25 cellular contexts compared by ENCODE assay signal in the genomic region with DNA sequence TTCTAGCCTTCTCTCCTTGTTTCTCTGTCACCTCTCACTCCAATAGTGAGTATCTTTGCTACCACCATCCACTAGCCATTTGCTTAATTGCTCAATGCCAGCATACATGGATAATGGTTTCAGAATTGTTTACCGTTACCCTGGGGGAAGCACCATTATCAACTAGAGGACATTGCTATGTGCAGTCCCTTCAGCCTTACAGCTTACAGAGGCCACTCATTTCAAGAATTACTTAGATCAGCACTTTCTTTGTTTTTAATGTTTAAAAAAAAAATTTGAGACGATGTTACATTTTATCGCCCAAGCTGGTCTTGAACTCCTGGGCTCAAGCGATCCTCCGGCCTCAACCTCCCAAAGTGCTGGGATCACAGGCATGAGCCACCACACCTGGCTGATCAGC. TPM values are rescaled to one million over a fixed set of nuclear protein-coding genes. Genes with fewer than 3 reads are reported as not detected.
DNase-seq lines count a peak whose midpoint lies in the region; ATAC-seq, FAIRE-seq and TF ChIP-seq lines count a peak whose summit lies in the region.
"Had no signal": no experiment of that assay in that cellular context is flagged by ENCODE, and none has a peak within 500 bp of the region (broad histone marks: within the 10 kb centered on the region; RNA-seq: fewer than 3 reads in every experiment).

No MANE protein-coding gene starts in this region.

- H3K4me3 ChIP-seq in brain microvascular endothelial cell (ENCODE audit: low read depth, low read length): no peak overlapping the region
- H3K4me3 ChIP-seq: prostate gland, SJCRH30, skin epidermis, testis had no signal

- no peaks in the 10 kb centered on the region for H3K9me3 ChIP-seq in CD4-positive, alpha-beta T cell (ENCODE audit: control insufficient read depth, low read length)
- H3K9me3 ChIP-seq: prostate gland, SJCRH30, testis had no signal

- peaks cover 50% of the 10 kb centered on the region for H3K4me1 Mint-ChIP-seq in CD4-positive, alpha-beta T cell (ENCODE audit: low read depth)
- peaks cover 53% of the 10 kb centered on the region for H3K4me1 Mint-ChIP-seq in activated CD4-positive, alpha-beta memory T cell treated with anti-CD3 and anti-CD28 coated beads for 36 hours (ENCODE audit: low read depth)
- H3K4me1 Mint-ChIP-seq in immature natural killer cell: peaks cover 85 to 92% of the 10 kb centered on the region in 2 donors
- H3K4me1 Mint-ChIP-seq: nephron had no signal

- no peak for TF ChIP-seq POLR2A in GM12892 (IDR thresholded peaks at IDR 0.05; ENCODE audit: low read depth, low read length)

- no peaks in the 10 kb centered on the region for H3K27me3 ChIP-seq in CD4-positive, alpha-beta T cell (ENCODE audit: control insufficient read depth, insufficient read depth, low read length)
- H3K27me3 ChIP-seq in brain microvascular endothelial cell (replicated peaks): no peaks in the 10 kb centered on the region
- H3K27me3 ChIP-seq: SJCRH30, testis had no signal

- POLR2A ChIA-PET in CD4-positive, alpha-beta T cell (lab: Charles Lee): interaction anchor here (0.6 to 1.3 kb wide), 2 partner anchors 13 to 53 kb away, joined by 3 to 4 read pairs; no protein-coding TSS in a partner anchor
- POLR2A ChIA-PET in activated CD4-positive, alpha-beta memory T cell treated with anti-CD3 and anti-CD28 coated beads for 36 hours (lab: Charles Lee): interaction anchor here (1.3 kb wide), 1 partner anchor 8 kb away, joined by 5 read pairs; no protein-coding TSS in a partner anchor

- intact Hi-C loops in CD4-positive, alpha-beta T cell (cut with DNase I, micrococcal nuclease): no loop called here
- intact Hi-C loops in activated CD4-positive, alpha-beta memory T cell treated with anti-CD3 and anti-CD28 coated beads for 36 hours (cut with micrococcal nuclease): no loop called here

- H3K36me3 ChIP-seq in brain microvascular endothelial cell (replicated peaks): peaks cover 38% of the 10 kb centered on the region
- H3K36me3 ChIP-seq: prostate gland had no signal

- no peaks in the 10 kb centered on the region for H3K9me3 Mint-ChIP-seq in CD4-positive, alpha-beta T cell
- H3K9me3 Mint-ChIP-seq in activated CD4-positive, alpha-beta memory T cell treated with anti-CD3 and anti-CD28 coated beads for 36 hours: no peaks in the 10 kb centered on the region
- H3K9me3 Mint-ChIP-seq in immature natural killer cell: no peaks in the 10 kb centered on the region
- H3K9me3 Mint-ChIP-seq: nephron had no signal

- H3K27me3 Mint-ChIP-seq in CD4-positive, alpha-beta T cell: no peaks in the 10 kb centered on the region
- no peaks in the 10 kb centered on the region for H3K27me3 Mint-ChIP-seq in activated CD4-positive, alpha-beta memory T cell treated with anti-CD3 and anti-CD28 coated beads for 36 hours
- peaks cover 7 to 17% (median 12%) of the 10 kb centered on the region in 3 donors for H3K27me3 Mint-ChIP-seq in immature natural killer cell (ENCODE audit: low read depth in 3 of 3)

- H3K36me3 Mint-ChIP-seq in CD4-positive, alpha-beta T cell (ENCODE audit: low read depth): peaks cover 57% of the 10 kb centered on the region
- H3K36me3 Mint-ChIP-seq in activated CD4-positive, alpha-beta memory T cell treated with anti-CD3 and anti-CD28 coated beads for 36 hours: peaks cover 34% of the 10 kb centered on the region
- H3K36me3 Mint-ChIP-seq in immature natural killer cell: peaks cover 0 to 13% (median 11%) of the 10 kb centered on the region in 3 donors

- H3K4me3 Mint-ChIP-seq in CD4-positive, alpha-beta T cell: peak overlapping the region; percentile 20
- H3K4me3 Mint-ChIP-seq in activated CD4-positive, alpha-beta memory T cell treated with anti-CD3 and anti-CD28 coated beads for 36 hours: no peak overlapping the region
- peak overlapping the region; percentile 6 to 64 (median 39) for H3K4me3 Mint-ChIP-seq in immature natural killer cell
- H3K4me3 Mint-ChIP-seq: nephron had no signal

- peak; percentile 56 for FAIRE-seq in GM12892 (lab: Jason Lieb, UNC)
- FAIRE-seq: endometrium, G401.6 had no signal

- no peak for DNase-seq in CD4-positive, alpha-beta T cell
- DNase-seq in GM12892 (ENCODE audit: insufficient read length): no peak
- DNase-seq in activated CD4-positive, alpha-beta memory T cell treated with anti-CD3 and anti-CD28 coated beads for 36 hours: no peak
- DNase-seq in immature natural killer cell: no peak
- no peak for DNase-seq in NCI-H345 (lab: John Stamatoyannopoulos, UW)
- DNase-seq in brain microvascular endothelial cell: no peak
- DNase-seq in NK-92 (lab: John Stamatoyannopoulos, UW; ENCODE audit: unreplicated experiment): no peak
- DNase-seq: activated T-cell treated with anti-CD3 and anti-CD28 coated beads, Interleukin-2, amount 50 U/mL, for 1 hour; AML-193; anterior cingulate cortex; islet precursor cell; Karpas-422; NCI-H1092; NCI-H2081 treated with DMSO at 0.1 percent for 48 hours; NCI-H510A; OCI-M1; SJCRH30; stimulated activated CD4-positive, alpha-beta T cell treated with anti-CD3 and anti-CD28 coated beads, Interleukin-4, amount 100 ng/mL, for 24 hours; T1000; testis had no signal

- no peak overlapping the region for H3K27ac ChIP-seq in CD4-positive, alpha-beta T cell (ENCODE audit: low read depth, low read length)
- no peak overlapping the region for H3K27ac ChIP-seq in brain microvascular endothelial cell
- H3K27ac ChIP-seq: prostate gland, SJCRH30, testis had no signal

- TF ChIP-seq CTCF in CD4-positive, alpha-beta T cell (IDR thresholded peaks at IDR 0.05): no peak
- TF ChIP-seq CTCF in brain microvascular endothelial cell (IDR thresholded peaks at IDR 0.05; ENCODE audit: low read depth, low read length, missing control alignments): no peak

- peak overlapping the region; percentile 97 for H3K27ac Mint-ChIP-seq in CD4-positive, alpha-beta T cell
- H3K27ac Mint-ChIP-seq in activated CD4-positive, alpha-beta memory T cell treated with anti-CD3 and anti-CD28 coated beads for 36 hours: peak overlapping the region; percentile 61
- peak overlapping the region; percentile 83 to 99 (median 98) for H3K27ac Mint-ChIP-seq in immature natural killer cell
- H3K27ac Mint-ChIP-seq: nephron had no signal

- in situ Hi-C loops in brain microvascular endothelial cell (cut with HindIII; ENCODE audit: low pct_ligation_motif_present, low sequenced_read_pairs): no loop called here

- ATAC-seq in CD4-positive, alpha-beta T cell (ENCODE audit: poor library complexity): no peak

- CTCF ChIA-PET in CD4-positive, alpha-beta T cell (lab: Charles Lee): interaction anchor here (1.0 kb wide), 1 partner anchor 32 kb away, joined by 4 read pairs; no protein-coding TSS in a partner anchor
- CTCF ChIA-PET in activated CD4-positive, alpha-beta memory T cell treated with anti-CD3 and anti-CD28 coated beads for 36 hours (lab: Charles Lee): interaction anchor here (1.2 kb wide), 1 partner anchor 21 kb away, joined by 3 read pairs; no protein-coding TSS in a partner anchor

RNA-seq across cellular contexts. Expression of gene ORAI2, which starts 14.8 kb away (rescaled TPM):
- 10 to 100 TPM; 12.3 to 16.5 TPM for total RNA-seq in CD4-positive, alpha-beta T cell
- 11.9 TPM for polyA plus RNA-seq in GM12892 (2012; ENCODE audit: missing spikeins)
- 10 to 100 TPM; 28.7 to 31.5 TPM for total RNA-seq in activated CD4-positive, alpha-beta memory T cell treated with anti-CD3 and anti-CD28 coated beads for 36 hours
- polyA plus RNA-seq in immature natural killer cell: 100 to 1,000 TPM in 1 of 3 donors, 10 to 100 TPM in 2; 73.5 to 125 (median 80.6) TPM

RNA-seq across cellular contexts. Expression of gene PRKRIP1, which starts 22.4 kb away (rescaled TPM):
- total RNA-seq in CD4-positive, alpha-beta T cell: 10 to 100 TPM; 47.4 to 48.0 TPM
- polyA plus RNA-seq in GM12892 (2012; ENCODE audit: missing spikeins): 25.2 TPM
- 10 to 100 TPM; 20.8 to 22.6 TPM for total RNA-seq in activated CD4-positive, alpha-beta memory T cell treated with anti-CD3 and anti-CD28 coated beads for 36 hours
- 10 to 100 TPM; 13.2 to 20.2 (median 17.2) TPM for polyA plus RNA-seq in immature natural killer cell

RNA-seq across cellular contexts. Expression of gene ALKBH4, which starts 46.1 kb away (rescaled TPM):
- 1 to 10 TPM; 2.9 to 3.5 TPM for total RNA-seq in CD4-positive, alpha-beta T cell
- 3.7 TPM for polyA plus RNA-seq in GM12892 (2012; ENCODE audit: missing spikeins)
- 1 to 10 TPM; 7.7 to 7.8 TPM for total RNA-seq in activated CD4-positive, alpha-beta memory T cell treated with anti-CD3 and anti-CD28 coated beads for 36 hours
- polyA plus RNA-seq in immature natural killer cell: 10 to 100 TPM; 16.2 to 25.8 (median 18.5) TPM

RNA-seq across cellular contexts. Expression of gene LRWD1, which starts 46.2 kb away (rescaled TPM):
- 10 to 100 TPM; 12.9 to 13.9 TPM for total RNA-seq in CD4-positive, alpha-beta T cell
- polyA plus RNA-seq in GM12892 (2012; ENCODE audit: missing spikeins): 7.2 TPM
- 10 to 100 TPM; 16.4 to 20.0 TPM for total RNA-seq in activated CD4-positive, alpha-beta memory T cell treated with anti-CD3 and anti-CD28 coated beads for 36 hours
- 10 to 100 TPM; 13.5 to 22.8 (median 21.5) TPM for polyA plus RNA-seq in immature natural killer cell
